ENCODE assay signal across 1 cellular context in the genomic region with DNA sequence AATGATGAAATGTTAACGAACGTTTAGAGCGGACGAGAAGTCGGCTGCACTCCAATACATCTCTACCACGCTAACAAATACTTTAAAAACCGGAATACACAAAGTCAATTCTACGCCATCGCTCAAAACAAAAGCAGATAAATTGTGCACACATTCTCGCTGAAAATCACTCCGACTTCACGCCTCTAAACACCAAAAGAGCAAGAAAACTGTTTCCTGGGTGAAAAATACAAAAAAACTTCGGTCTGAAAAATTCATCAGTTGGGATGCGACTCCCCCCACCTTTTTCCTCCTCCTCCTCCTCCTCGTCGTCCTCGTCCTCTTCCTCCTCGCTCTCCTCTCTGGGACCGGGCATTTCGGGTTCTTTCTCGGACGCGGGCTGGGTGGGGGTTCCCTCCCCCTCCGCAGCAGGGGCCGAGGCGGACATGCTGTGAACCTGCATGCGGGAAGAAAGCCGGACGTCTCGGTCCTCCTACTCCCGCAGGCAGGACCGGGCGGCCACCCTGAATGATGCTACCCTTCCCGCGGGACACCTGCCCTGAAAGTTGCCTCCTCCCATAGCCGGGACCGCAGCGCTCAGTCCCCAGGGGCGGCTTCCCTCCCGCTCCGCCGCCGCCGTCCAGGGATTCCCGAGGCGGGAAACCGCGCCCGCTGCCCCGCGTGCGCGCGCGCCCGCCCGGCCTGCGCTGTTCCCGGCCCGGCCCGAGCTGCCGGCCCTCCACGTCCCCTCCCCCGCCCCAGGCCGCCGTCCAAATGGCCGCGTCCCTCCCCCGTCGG.
A peak's percentile ranks its signal among the peaks of the same experiment; 100 is the strongest.
TF ChIP-seq lines count a peak whose summit lies in the region.

No MANE protein-coding gene starts in this region.

TF ChIP-seq in HepG2, 621 proteins besides CTCF, POLR2A, EP300 and RAD21 (continued from another document and continues in another):
- TF ChIP-seq KDM5B (CRISPR knock-in tag; IDR thresholded peaks at IDR 0.05; ENCODE audit: borderline replicate concordance) (peak; percentile 37; the same call in 1 of the 2 replicates), TMF1 (CRISPR knock-in tag; IDR thresholded peaks at IDR 0.05; ENCODE audit: low read depth) (no peak), HINFP (CRISPR knock-in tag; IDR thresholded peaks at IDR 0.05; ENCODE audit: low read depth) (no peak), MED1 (CRISPR knock-in tag; IDR thresholded peaks at IDR 0.05) (no peak), ETS1 (CRISPR knock-in tag; IDR thresholded peaks at IDR 0.05) (no peak), PRMT3 (CRISPR knock-in tag; IDR thresholded peaks at IDR 0.05; ENCODE audit: borderline replicate concordance, low read depth) (no peak), ZNF282 (IDR thresholded peaks at IDR 0.05; ENCODE audit: partially characterized antibody) (no peak), ZNF367 (CRISPR knock-in tag; IDR thresholded peaks at IDR 0.05; ENCODE audit: borderline replicate concordance) (0 out of 2 replicates have a peak, but pooled peaks have one; percentile 55), PAF1 (CRISPR knock-in tag; IDR thresholded peaks at IDR 0.05) (no peak), FOXA1 (IDR thresholded peaks at IDR 0.05) (no peak), FOXA1 (CRISPR knock-in tag; IDR thresholded peaks at IDR 0.05) (no peak), ZNF83 (CRISPR knock-in tag; IDR thresholded peaks at IDR 0.05; ENCODE audit: borderline replicate concordance) (no peak), FOSL1 (CRISPR knock-in tag; IDR thresholded peaks at IDR 0.05; ENCODE audit: borderline replicate concordance) (no peak), ZBTB7A (CRISPR knock-in tag; IDR thresholded peaks at IDR 0.05) (no peak), ZSCAN31 (CRISPR knock-in tag; IDR thresholded peaks at IDR 0.05; ENCODE audit: low read depth) (no peak), ZBTB42 (CRISPR knock-in tag; IDR thresholded peaks at IDR 0.05) (no peak), ZNF782 (CRISPR knock-in tag; IDR thresholded peaks at IDR 0.05; ENCODE audit: borderline replicate concordance) (peak; percentile 55; the same call in 1 of the 2 replicates), ZSCAN29 (CRISPR knock-in tag; conservative IDR thresholded peaks at IDR 0.05) (no peak), MATR3 (CRISPR knock-in tag; IDR thresholded peaks at IDR 0.05) (no peak), POGZ (CRISPR knock-in tag; IDR thresholded peaks at IDR 0.05) (no peak), SIX4 (CRISPR knock-in tag; IDR thresholded peaks at IDR 0.05) (no peak), ZNF543 (CRISPR knock-in tag; IDR thresholded peaks at IDR 0.05) (no peak), HNRNPUL1 (IDR thresholded peaks at IDR 0.05; ENCODE audit: low read depth, low read length) (no peak), ELF1 (CRISPR knock-in tag; IDR thresholded peaks at IDR 0.05) (no peak), ZNF101 (CRISPR knock-in tag; IDR thresholded peaks at IDR 0.05; ENCODE audit: borderline replicate concordance, low read depth) (no peak), ARID4A (CRISPR knock-in tag; IDR thresholded peaks at IDR 0.05; ENCODE audit: borderline replicate concordance) (0 out of 2 replicates have a peak, but pooled peaks have one; percentile 33), ZNF777 (CRISPR knock-in tag; IDR thresholded peaks at IDR 0.05) (peak; percentile 87), ASH2L (IDR thresholded peaks at IDR 0.05; ENCODE audit: insufficient read length, low read depth, low read length) (peak; percentile 29), ZNF672 (CRISPR knock-in tag; IDR thresholded peaks at IDR 0.05) (no peak), RNF219 (CRISPR knock-in tag; IDR thresholded peaks at IDR 0.05) (no peak), ATF2 (CRISPR knock-in tag; IDR thresholded peaks at IDR 0.05) (no peak), PLRG1 (conservative IDR thresholded peaks at IDR 0.05) (no peak), ZGPAT (CRISPR knock-in tag; IDR thresholded peaks at IDR 0.05) (no peak), TFDP1 (CRISPR knock-in tag; IDR thresholded peaks at IDR 0.05; ENCODE audit: borderline replicate concordance) (no peak), TBL1XR1 (IDR thresholded peaks at IDR 0.05; ENCODE audit: borderline replicate concordance, low read length, partially characterized antibody) (no peak), ZIK1 (CRISPR knock-in tag; IDR thresholded peaks at IDR 0.05; ENCODE audit: borderline replicate concordance, low read depth) (no peak), CCDC6 (CRISPR knock-in tag; IDR thresholded peaks at IDR 0.05) (0 out of 2 replicates have a peak, but pooled peaks have one; percentile 11), ZNF382 (CRISPR knock-in tag; IDR thresholded peaks at IDR 0.05; ENCODE audit: borderline replicate concordance) (no peak), ZNF234 (CRISPR knock-in tag; conservative IDR thresholded peaks at IDR 0.05) (no peak), ZSCAN9 (CRISPR knock-in tag; IDR thresholded peaks at IDR 0.05; ENCODE audit: borderline replicate concordance) (no peak), ZNF576 (CRISPR knock-in tag; IDR thresholded peaks at IDR 0.05) (no peak), ZNF12 (CRISPR knock-in tag; IDR thresholded peaks at IDR 0.05) (no peak), ZNF891 (CRISPR knock-in tag; IDR thresholded peaks at IDR 0.05) (no peak; the same call in 1 of the 2 replicates), MED13 (CRISPR knock-in tag; IDR thresholded peaks at IDR 0.05) (no peak), TEAD3 (CRISPR knock-in tag; optimal IDR thresholded peaks at IDR 0.05; ENCODE audit: borderline replicate concordance) (no peak), ATM (IDR thresholded peaks at IDR 0.05; ENCODE audit: borderline replicate concordance) (no peak)
- TF ChIP-seq, protein P1, sequence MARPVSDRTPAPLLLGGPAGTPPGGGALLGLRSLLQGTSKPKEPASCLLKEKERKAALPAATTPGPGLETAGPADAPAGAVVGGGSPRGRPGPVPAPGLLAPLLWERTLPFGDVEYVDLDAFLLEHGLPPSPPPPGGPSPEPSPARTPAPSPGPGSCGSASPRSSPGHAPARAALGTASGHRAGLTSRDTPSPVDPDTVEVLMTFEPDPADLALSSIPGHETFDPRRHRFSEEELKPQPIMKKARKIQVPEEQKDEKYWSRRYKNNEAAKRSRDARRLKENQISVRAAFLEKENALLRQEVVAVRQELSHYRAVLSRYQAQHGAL (CRISPR knock-in tag; IDR thresholded peaks at IDR 0.05; ENCODE audit: not compliant biosample characterization): no peak
- TF ChIP-seq, protein P2, sequence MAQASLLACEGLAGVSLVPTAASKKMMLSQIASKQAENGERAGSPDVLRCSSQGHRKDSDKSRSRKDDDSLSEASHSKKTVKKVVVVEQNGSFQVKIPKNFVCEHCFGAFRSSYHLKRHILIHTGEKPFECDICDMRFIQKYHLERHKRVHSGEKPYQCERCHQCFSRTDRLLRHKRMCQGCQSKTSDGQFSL (CRISPR knock-in tag; IDR thresholded peaks at IDR 0.05): no peak
- TF ChIP-seq, protein P3, sequence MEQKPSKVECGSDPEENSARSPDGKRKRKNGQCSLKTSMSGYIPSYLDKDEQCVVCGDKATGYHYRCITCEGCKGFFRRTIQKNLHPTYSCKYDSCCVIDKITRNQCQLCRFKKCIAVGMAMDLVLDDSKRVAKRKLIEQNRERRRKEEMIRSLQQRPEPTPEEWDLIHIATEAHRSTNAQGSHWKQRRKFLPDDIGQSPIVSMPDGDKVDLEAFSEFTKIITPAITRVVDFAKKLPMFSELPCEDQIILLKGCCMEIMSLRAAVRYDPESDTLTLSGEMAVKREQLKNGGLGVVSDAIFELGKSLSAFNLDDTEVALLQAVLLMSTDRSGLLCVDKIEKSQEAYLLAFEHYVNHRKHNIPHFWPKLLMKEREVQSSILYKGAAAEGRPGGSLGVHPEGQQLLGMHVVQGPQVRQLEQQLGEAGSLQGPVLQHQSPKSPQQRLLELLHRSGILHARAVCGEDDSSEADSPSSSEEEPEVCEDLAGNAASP (CRISPR knock-in tag; IDR thresholded peaks at IDR 0.05; ENCODE audit: borderline replicate concordance): no peak
